Comparison of ENCODE assay signal across 8 cellular contexts in the genomic region with DNA sequence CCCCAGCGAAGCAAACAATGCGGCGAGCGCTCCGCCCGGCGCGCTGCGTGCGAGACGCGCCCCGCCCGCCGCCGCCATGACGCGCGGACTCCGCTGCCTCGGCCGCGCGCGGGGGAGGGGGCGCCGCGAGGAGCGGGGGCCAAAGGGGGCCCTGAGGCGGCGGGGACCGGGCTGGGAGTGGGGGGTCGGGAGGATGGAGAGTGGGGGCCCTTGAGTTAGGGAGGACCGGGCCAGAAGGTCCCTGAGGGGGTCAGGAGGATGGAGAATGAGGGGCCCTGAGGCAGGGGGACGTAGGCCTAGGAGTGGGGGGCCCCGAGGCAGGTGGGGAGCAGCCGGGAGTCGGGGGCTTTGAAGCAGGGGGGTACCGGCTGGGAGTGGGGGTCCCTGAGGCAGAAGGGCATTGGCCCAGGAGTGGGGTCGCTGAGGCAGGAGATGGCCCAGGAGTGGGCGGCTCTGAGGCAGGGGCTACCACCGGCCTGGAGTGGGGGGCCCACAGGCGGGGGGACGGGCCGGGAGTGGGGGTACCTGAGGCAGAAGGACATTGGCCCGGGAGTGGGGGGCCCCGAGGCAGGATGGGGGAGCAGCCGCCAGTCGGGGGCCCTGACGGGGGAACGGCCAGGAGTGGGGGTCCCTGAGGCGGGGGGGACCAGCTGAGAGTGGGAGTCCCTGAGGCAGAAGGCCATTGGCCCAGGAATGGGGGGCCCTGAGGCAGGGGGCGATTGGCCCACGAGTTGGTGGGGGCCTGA.
DNase-seq lines count a peak whose midpoint lies in the region; TF ChIP-seq lines count a peak whose summit lies in the region.

BRD1 (minus strand) TSS at position 21 of the 746 bp plus-strand sequence. CDS start 3,556 bp downstream, outside the sequence.

- DNase-seq in NCI-H146 (lab: John Stamatoyannopoulos, UW) = peak; percentile 61
- no peak for DNase-seq in NCI-H146 treated with DMSO at 0.1 percent for 48 hours (lab: John Stamatoyannopoulos, UW; ENCODE audit: unreplicated experiment)
- DNase-seq in LoVo (ENCODE audit: low spot score) = peak; percentile 47
- DNase-seq in activated CD4-positive, CD25-positive, alpha-beta regulatory T cell treated with anti-CD3 and anti-CD28 coated beads, Interleukin-2, amount 50 U/mL, for 72 hours = peak; percentile 66
- peak; percentile 68 for DNase-seq in choroid plexus epithelial cell (ENCODE audit: low read depth)
- DNase-seq in kidney tubule cell (ENCODE audit: low spot score) = peak; percentile 69
- DNase-seq in stimulated activated CD4-positive, alpha-beta T cell treated with anti-CD3 and anti-CD28 coated beads, Interleukin-1b, Interleukin-23, amount 100 ng/mL, for 48 hours = peak; percentile 34
- no peak for DNase-seq in foreskin melanocyte

- peak within 1 kb of the TSS; percentile 72 for H3K4me3 ChIP-seq in choroid plexus epithelial cell (ENCODE audit: low read depth, low read length)

- TF ChIP-seq CTCF in choroid plexus epithelial cell (conservative IDR thresholded peaks at IDR 0.05; ENCODE audit: low read depth, low read length) = no peak

Comparison
In these comparisons a context has a peak if more than half of its experiments do, and no peak if none do; other contexts are left out.
1. DNase-seq: peak in NCI-H146 (single experiment), LoVo (single experiment), activated CD4-positive, CD25-positive, alpha-beta regulatory T cell treated with anti-CD3 and anti-CD28 coated beads, Interleukin-2, amount 50 U/mL, for 72 hours (single experiment), choroid plexus epithelial cell (single experiment), kidney tubule cell (single experiment) and stimulated activated CD4-positive, alpha-beta T cell treated with anti-CD3 and anti-CD28 coated beads, Interleukin-1b, Interleukin-23, amount 100 ng/mL, for 48 hours (single experiment); none in NCI-H146 treated with DMSO at 0.1 percent for 48 hours (single experiment) and foreskin melanocyte (single experiment).